8 cellular contexts compared by ENCODE assay signal in genomic region chr16:353404-354285, GRCh38. TPM values are rescaled to one million over a fixed set of nuclear protein-coding genes. Genes with fewer than 3 reads are reported as not detected.
DNase-seq lines count a peak whose midpoint lies in the region; ATAC-seq and TF ChIP-seq lines count a peak whose summit lies in the region.

No MANE protein-coding gene starts in this region.

- peaks cover 31% of the 10 kb centered on the region for H3K79me2 ChIP-seq in DND-41 (ENCODE audit: insufficient read depth, low read length)

- H3K9me3 ChIP-seq in DND-41 (ENCODE audit: insufficient read depth, low read length, severe bottlenecking) (no peaks in the 10 kb centered on the region), MG63 (no peaks in the 10 kb centered on the region)

- TF ChIP-seq CTCF in DND-41 (IDR thresholded peaks at IDR 0.05; ENCODE audit: borderline replicate concordance, extremely low read depth, low read length, poor library complexity, severe bottlenecking), result no peak
- TF ChIP-seq CTCF in endothelial cell (IDR thresholded peaks at IDR 0.05; ENCODE audit: unreplicated experiment), result no peak
- no peak for TF ChIP-seq CTCF in omental fat pad (IDR thresholded peaks at IDR 0.05)

- DNase-seq in DND-41 (no peak), MG63 (no peak), endothelial cell (ENCODE audit: low spot score) (no peak), omental fat pad (ENCODE audit: low spot score) (no peak), putamen (ENCODE audit: low spot score) (no peak)

- peaks cover 7% of the 10 kb centered on the region for H3K36me3 Mint-ChIP-seq in endothelial cell (ENCODE audit: low read depth, unreplicated experiment)

- H3K4me1 ChIP-seq in DND-41 (ENCODE audit: insufficient read depth, low read length), result peaks cover 23% of the 10 kb centered on the region

- no peak overlapping the region for H3K27ac ChIP-seq in DND-41 (ENCODE audit: low read length)

- no peak overlapping the region for H2AFZ ChIP-seq in DND-41 (ENCODE audit: low read depth, low read length)

- H3K4me3 ChIP-seq in DND-41 (ENCODE audit: low read depth in 1 of 2, low read length in 2 of 2) (no peak overlapping the region), MG63 (peak overlapping the region; percentile 34)

- no peaks in the 10 kb centered on the region for H3K9me3 Mint-ChIP-seq in endothelial cell (ENCODE audit: unreplicated experiment)

- H3K27me3 Mint-ChIP-seq in endothelial cell (ENCODE audit: unreplicated experiment), result peaks cover 7% of the 10 kb centered on the region

- ATAC-seq in DND-41 (ENCODE audit: insufficient read depth, low read depth) (no peak), omental fat pad (ENCODE audit: low FRiP score) (peak; percentile 2), HG03460 (IDR thresholded peaks at IDR 0.05; ENCODE audit: unreplicated experiment) (no peak), HG03025 (IDR thresholded peaks at IDR 0.05; ENCODE audit: low FRiP score, unreplicated experiment) (no peak), GM21515 (IDR thresholded peaks at IDR 0.05; ENCODE audit: unreplicated experiment) (no peak)

- H3K27me3 ChIP-seq in DND-41 (ENCODE audit: insufficient read depth, low read length, poor library complexity) (no peaks in the 10 kb centered on the region), MG63 (no peaks in the 10 kb centered on the region)

- peak overlapping the region; percentile 37 for H3K4me3 Mint-ChIP-seq in endothelial cell (ENCODE audit: unreplicated experiment)

- H3K36me3 ChIP-seq in DND-41 (ENCODE audit: insufficient read depth, low read length) (peaks cover 15% of the 10 kb centered on the region), MG63 (peaks cover 20% of the 10 kb centered on the region)

- H3K4me1 Mint-ChIP-seq in endothelial cell (ENCODE audit: unreplicated experiment), result peaks cover 4% of the 10 kb centered on the region

- no peak overlapping the region for H3K27ac Mint-ChIP-seq in endothelial cell (ENCODE audit: unreplicated experiment)

- H3K9ac ChIP-seq in DND-41 (ENCODE audit: low read depth, low read length), result no peak overlapping the region

- H4K20me1 ChIP-seq in DND-41 (ENCODE audit: insufficient read depth, low read length), result peaks cover 32% of the 10 kb centered on the region

- H3K4me2 ChIP-seq in DND-41 (ENCODE audit: insufficient read depth, low read length), result peak overlapping the region; percentile 28; the same call in 1 of the 2 replicates

RNA-seq across cellular contexts. Expression of gene AXIN1, which starts 1.1 kb away (rescaled TPM):
- total RNA-seq in MG63 (2014; rRNA removed; shearing (Covaris generic); ENCODE audit: low replicate concordance), result 46.9 and 48.3 TPM in 2 replicates
- 17.5 TPM for total RNA-seq in endothelial cell (ENCODE audit: unreplicated experiment)
- total RNA-seq in omental fat pad, result 10 to 100 TPM; 17.0 to 36.6 (median 20.9) TPM

RNA-seq across cellular contexts. Expression of gene MRPL28, which starts 16.7 kb away (rescaled TPM):
- 172 and 192 TPM in 2 replicates for total RNA-seq in MG63 (2014; rRNA removed; shearing (Covaris generic); ENCODE audit: low replicate concordance)
- total RNA-seq in endothelial cell (ENCODE audit: unreplicated experiment) (70.8 TPM), omental fat pad (10 to 100 TPM; 53.3 to 58.2 (median 53.9) TPM)

RNA-seq across cellular contexts. Expression of gene PGAP6, which starts 28.1 kb away (rescaled TPM):
- 34.2 and 35.5 TPM in 2 replicates for total RNA-seq in MG63 (2014; rRNA removed; shearing (Covaris generic); ENCODE audit: low replicate concordance)
- total RNA-seq in endothelial cell (ENCODE audit: unreplicated experiment) (133 TPM), omental fat pad (10 to 100 TPM; 27.3 to 41.1 (median 39.0) TPM)

RNA-seq across cellular contexts. Expression of gene NME4, which starts 43.4 kb away (rescaled TPM):
- 188 and 350 TPM in 2 replicates for total RNA-seq in MG63 (2014; rRNA removed; shearing (Covaris generic); ENCODE audit: low replicate concordance)
- total RNA-seq in endothelial cell (ENCODE audit: unreplicated experiment) (139 TPM), omental fat pad (100 to 1,000 TPM in 1 of 4 donors, 10 to 100 TPM in 3; 49.5 to 115 (median 79.3) TPM)

RNA-seq across cellular contexts. Expression of gene DECR2, which starts 48.0 kb away (rescaled TPM):
- total RNA-seq in MG63 (2014; rRNA removed; shearing (Covaris generic); ENCODE audit: low replicate concordance), result 31.6 and 37.1 TPM in 2 replicates
- total RNA-seq in endothelial cell (ENCODE audit: unreplicated experiment), result 14.6 TPM
- total RNA-seq in omental fat pad, result 10 to 100 TPM; 16.5 to 30.9 (median 21.4) TPM
